17 cellular contexts compared by ENCODE assay signal in genomic region chr6:136521430-136521829, GRCh38. TPM values are rescaled to one million over a fixed set of nuclear protein-coding genes. Genes with fewer than 3 reads are reported as not detected.
DNase-seq lines count a peak whose midpoint lies in the region; ATAC-seq and TF ChIP-seq lines count a peak whose summit lies in the region.
"Had no signal": no experiment of that assay in that cellular context is flagged by ENCODE, and none has a peak within 500 bp of the region (broad histone marks: within the 10 kb centered on the region; RNA-seq: fewer than 3 reads in every experiment).

No MANE protein-coding gene starts in this region.

- peak; percentile 40 for DNase-seq in KBM-7
- peak; percentile 22 for DNase-seq in OCI-M1 (lab: John Stamatoyannopoulos, UW)
- DNase-seq in epithelial cell of prostate (ENCODE audit: low read depth, low spot score): no peak
- no peak for DNase-seq in progenitor cell of endocrine pancreas (ENCODE audit: low spot score, unreplicated experiment)
- DNase-seq: DMS 273 treated with DMSO at 0.1 percent for 48 hours, GF-D8, GOT3, NCI-H187, NCI-H2171, NCI-H446 treated with DMSO at 0.1 percent for 48 hours, NCI-H748 treated with DMSO at 0.1 percent for 48 hours, SHP77 had no signal

- H3K36me3 Mint-ChIP-seq in progenitor cell of endocrine pancreas (ENCODE audit: insufficient read depth): peaks cover 7% of the 10 kb centered on the region
- H3K36me3 Mint-ChIP-seq: CD14-positive monocyte had no signal

- no peak for TF ChIP-seq CTCF in progenitor cell of endocrine pancreas (IDR thresholded peaks at IDR 0.05; ENCODE audit: unreplicated experiment)

- in situ Hi-C loops in KBM-7 (cut with MboI; ENCODE audit: low pct_unique_long_range_greater_than_20kb, low sequenced_read_pairs): no loop called here

- H3K27me3 Mint-ChIP-seq in progenitor cell of endocrine pancreas: no peaks in the 10 kb centered on the region

- H3K4me1 Mint-ChIP-seq in progenitor cell of endocrine pancreas (ENCODE audit: low read depth): peaks cover 53% of the 10 kb centered on the region

- H3K4me3 Mint-ChIP-seq in progenitor cell of endocrine pancreas (ENCODE audit: low read depth): no peak overlapping the region
- H3K4me3 Mint-ChIP-seq: CD14-positive monocyte had no signal

- no peaks in the 10 kb centered on the region for H3K9me3 Mint-ChIP-seq in progenitor cell of endocrine pancreas (ENCODE audit: low read depth)
- H3K9me3 Mint-ChIP-seq: CD14-positive monocyte had no signal

- no peak for ATAC-seq in HG02885 (IDR thresholded peaks at IDR 0.05; ENCODE audit: poor library complexity, unreplicated experiment)
- ATAC-seq in GM21737 (IDR thresholded peaks at IDR 0.05; ENCODE audit: unreplicated experiment): no peak
- ATAC-seq in HG02938 (IDR thresholded peaks at IDR 0.05; ENCODE audit: unreplicated experiment): no peak
- ATAC-seq: SK-N-SH treated with all-trans-retinoic acid at 6 μM for 48 hours had no signal

- peak overlapping the region; percentile 74 for H3K27ac ChIP-seq in epithelial cell of prostate

- H3K27ac Mint-ChIP-seq in progenitor cell of endocrine pancreas: peak overlapping the region; percentile 25
- H3K27ac Mint-ChIP-seq: CD14-positive monocyte had no signal

RNA-seq across cellular contexts. Expression of gene MAP7, which starts 28.8 kb away (rescaled TPM):
- 90.3 and 101 TPM in 2 replicates for total RNA-seq in progenitor cell of endocrine pancreas

Comparison
In these comparisons a context has a peak if more than half of its experiments do, and no peak if none do; other contexts are left out.
1. DNase-seq: peak in KBM-7 (single experiment) and OCI-M1 (single experiment); none in epithelial cell of prostate (single experiment) and progenitor cell of endocrine pancreas (single experiment).